21 cellular contexts compared by ENCODE assay signal in genomic region chr10:97611473-97611872, GRCh38. TPM values are rescaled to one million over a fixed set of nuclear protein-coding genes. Genes with fewer than 3 reads are reported as not detected.
"Had no signal": no experiment of that assay in that cellular context is flagged by ENCODE, and none has a peak within 500 bp of the region (broad histone marks: within the 10 kb centered on the region; RNA-seq: fewer than 3 reads in every experiment).

No MANE protein-coding gene starts in this region.

- H3K27me3 ChIP-seq: breast epithelium, gastroesophageal sphincter, right lobe of liver, testis had no signal

- H3K4me1 ChIP-seq: breast epithelium, prostate gland, right lobe of liver, testis had no signal

- FAIRE-seq: astrocyte, small intestine had no signal

- H3K4me3 ChIP-seq: breast epithelium, gastroesophageal sphincter, lung, prostate gland, right lobe of liver, testis had no signal

- H3K9me3 ChIP-seq: breast epithelium, gastroesophageal sphincter, prostate gland, right lobe of liver, testis had no signal

- H3K27ac ChIP-seq: breast epithelium, prostate gland, right lobe of liver, testis had no signal

- ATAC-seq: activated CD4-positive, CD25-positive, alpha-beta regulatory T cell treated with anti-CD3 and anti-CD28 coated beads, Interleukin-2, amount 50 U/mL, for 24 hours; left colon; stimulated activated effector memory CD8-positive, alpha-beta T cell treated with anti-CD3 and anti-CD28 coated beads, Interleukin-12 subunit alpha, Interleukin-12 subunit beta, amount 100 ng/mL, for 72 hours had no signal

- H3K36me3 ChIP-seq: breast epithelium, prostate gland had no signal

- DNase-seq: activated CD4-positive, alpha-beta T cell treated with anti-CD3 and anti-CD28 coated beads, Interleukin-2, amount 50 U/mL, for 1 hour; activated CD8-positive, alpha-beta memory T cell treated with anti-CD3 and anti-CD28 coated beads, Interleukin-2, amount 50 U/mL, for 4 hours; activated effector memory CD4-positive, alpha-beta T cell treated with anti-CD3 and anti-CD28 coated beads, Interleukin-2, amount 50 U/mL, for 16 hours; activated naive CD4-positive, alpha-beta T cell treated with anti-CD3 and anti-CD28 coated beads, Interleukin-2, amount 50 U/mL, for 16 hours; activated T-cell treated with anti-CD3 and anti-CD28 coated beads, Interleukin-2, amount 50 U/mL, for 48 hours; cerebellar nuclear complex; cortex of kidney; islet precursor cell; left colon; small intestine; stimulated activated CD4-positive, alpha-beta T cell treated with anti-CD3 and anti-CD28 coated beads, Interleukin-4, amount 100 ng/mL, for 1 hour; testis had no signal

RNA-seq across cellular contexts. Expression of gene C10orf62, which starts 22.0 kb away (rescaled TPM):
- polyA plus RNA-seq: lung, neural cell, small intestine had no signal

RNA-seq across cellular contexts. Expression of gene HOGA1, which starts 27.3 kb away (rescaled TPM):
- polyA plus RNA-seq: neural cell had no signal

RNA-seq across cellular contexts. Expression of gene ANKRD2, which starts 38.9 kb away (rescaled TPM):
- polyA plus RNA-seq: neural cell had no signal
